In the genomic region with DNA sequence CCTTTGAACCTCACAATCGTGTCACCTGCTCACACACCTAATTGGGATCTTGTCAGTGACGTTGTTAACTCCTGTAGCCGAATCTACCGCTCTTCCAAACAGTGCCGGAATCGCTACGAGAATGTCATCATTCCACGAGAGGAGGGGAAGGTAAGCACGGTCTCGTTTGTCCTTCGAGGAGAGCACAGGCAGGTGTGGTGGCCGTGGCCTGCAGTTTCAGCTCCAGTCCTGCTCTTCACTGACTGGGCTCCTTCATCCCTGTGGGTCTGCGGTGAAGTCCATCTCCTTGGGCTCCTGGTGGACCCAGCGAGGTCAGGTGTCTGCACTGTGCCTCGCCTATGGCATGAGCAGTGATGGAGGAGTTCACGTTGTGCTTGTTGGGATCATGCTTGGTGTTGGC, we compare ENCODE assay signal across 22 cellular contexts.
"Had no signal": no experiment of that assay in that cellular context is flagged by ENCODE, and none has a peak within 500 bp of the region (broad histone marks: within the 10 kb centered on the region; RNA-seq: fewer than 3 reads in every experiment).

No MANE protein-coding gene starts in this region.

- H3K27me3 ChIP-seq: adrenal gland, body of pancreas, gastroesophageal sphincter, hepatocyte, right lobe of liver, thyroid gland had no signal

- H3K9me3 ChIP-seq: adrenal gland, body of pancreas, gastroesophageal sphincter, right lobe of liver, thyroid gland had no signal

- ATAC-seq: body of pancreas; effector memory CD8-positive, alpha-beta T cell; gastroesophageal sphincter; left colon; natural killer cell treated with Interleukin-12 subunit alpha and Interleukin-12 subunit beta and Interleukin-15 and Interleukin-18, amount 100 ng/mL, for 72 hours; right lobe of liver; stimulated activated effector memory CD8-positive, alpha-beta T cell treated with anti-CD3 and anti-CD28 coated beads, Interleukin-12 subunit alpha, Interleukin-12 subunit beta, amount 100 ng/mL, for 72 hours; stimulated activated naive CD8-positive, alpha-beta T cell treated with anti-CD3 and anti-CD28 coated beads, Interleukin-15, amount 100 ng/mL, for 72 hours had no signal

- DNase-seq: activated CD4-positive, alpha-beta T cell treated with anti-CD3 and anti-CD28 coated beads for 4 hours; activated CD4-positive, alpha-beta T cell treated with anti-CD3 and anti-CD28 coated beads, Interleukin-2, amount 50 U/mL, for 4 hours; activated effector memory CD4-positive, alpha-beta T cell treated with Interleukin-2 at 50 U/mL for 16 hours; activated naive CD4-positive, alpha-beta T cell treated with anti-CD3 and anti-CD28 coated beads for 36 hours; activated naive CD8-positive, alpha-beta T cell treated with anti-CD3 and anti-CD28 coated beads for 36 hours; activated T-cell treated with anti-CD3 and anti-CD28 coated beads for 4 hours; adrenal gland; aorta; cortex of kidney; effector memory CD8-positive, alpha-beta T cell; left colon; right lobe of liver; stimulated activated CD4-positive, alpha-beta T cell treated with anti-CD3 and anti-CD28 coated beads, Interleukin-4, amount 100 ng/mL, for 24 hours; stimulated activated naive CD8-positive, alpha-beta T cell treated with anti-CD3 and anti-CD28 coated beads, Interleukin-15, amount 100 ng/mL, for 72 hours; T-helper 1 cell; thyroid gland had no signal

- H3K27ac ChIP-seq: adrenal gland, body of pancreas, gastroesophageal sphincter, right lobe of liver, skin epidermis, thyroid gland had no signal

- H3K4me1 ChIP-seq: adrenal gland, gastroesophageal sphincter, right lobe of liver, thyroid gland had no signal

- H3K4me3 ChIP-seq: adrenal gland, body of pancreas, gastroesophageal sphincter, hepatocyte, right lobe of liver, skin epidermis, thyroid gland had no signal
